23 cellular contexts compared by ENCODE assay signal in genomic region chr21:40839551-40839950, GRCh38. TPM values are rescaled to one million over a fixed set of nuclear protein-coding genes. Genes with fewer than 3 reads are reported as not detected.
"Had no signal": no experiment of that assay in that cellular context is flagged by ENCODE, and none has a peak within 500 bp of the region (broad histone marks: within the 10 kb centered on the region; RNA-seq: fewer than 3 reads in every experiment).

No MANE protein-coding gene starts in this region.

- H3K27ac ChIP-seq: gastrocnemius medialis, heart right ventricle, neutrophil, psoas muscle, right lobe of liver, tibial artery, upper lobe of right lung, vagina had no signal

- H3K9me3 ChIP-seq: gastrocnemius medialis, heart right ventricle, neutrophil, psoas muscle, right lobe of liver, tibial artery, upper lobe of right lung, vagina had no signal

- H3K36me3 ChIP-seq: gastrocnemius medialis, heart right ventricle, neutrophil, right lobe of liver, tibial artery, upper lobe of right lung, vagina had no signal

- DNase-seq: effector memory CD4-positive, alpha-beta T cell; gastrocnemius medialis; heart right ventricle; hypothalamus; islet precursor cell; mammary epithelial cell; naive thymus-derived CD4-positive, alpha-beta T cell; nephron progenitor cell; psoas muscle; right lobe of liver; stimulated activated CD4-positive, alpha-beta T cell treated with anti-CD3 and anti-CD28 coated beads, Interleukin-4, amount 100 ng/mL, for 1 hour; stimulated activated CD8-positive, alpha-beta memory T cell treated with anti-CD3 and anti-CD28 coated beads, Interleukin-4, amount 100 ng/mL, for 48 hours; stimulated activated naive CD8-positive, alpha-beta T cell treated with anti-CD3 and anti-CD28 coated beads, Interleukin-15, Interleukin-2, amounts not matched to agents 100 U/mL and 50 U/mL, for 24 hours; tibial artery; upper lobe of right lung had no signal

- H3K4me1 ChIP-seq: gastrocnemius medialis, psoas muscle, right lobe of liver, upper lobe of right lung, vagina had no signal

- H3K4me3 ChIP-seq: gastrocnemius medialis, heart right ventricle, psoas muscle, right lobe of liver, tibial artery, upper lobe of right lung, vagina had no signal

RNA-seq across cellular contexts. Expression of gene DSCAM, which starts 7.4 kb away (rescaled TPM):
- total RNA-seq: esophagus mucosa; fibroblast of villous mesenchyme; lower leg skin; mesenteric fat pad; mononuclear cell; naive thymus-derived CD4-positive, alpha-beta T cell; osteoblast; psoas muscle; upper lobe of right lung; vagina had no signal
